ENCODE assay signal across 1 cellular context in the genomic region with DNA sequence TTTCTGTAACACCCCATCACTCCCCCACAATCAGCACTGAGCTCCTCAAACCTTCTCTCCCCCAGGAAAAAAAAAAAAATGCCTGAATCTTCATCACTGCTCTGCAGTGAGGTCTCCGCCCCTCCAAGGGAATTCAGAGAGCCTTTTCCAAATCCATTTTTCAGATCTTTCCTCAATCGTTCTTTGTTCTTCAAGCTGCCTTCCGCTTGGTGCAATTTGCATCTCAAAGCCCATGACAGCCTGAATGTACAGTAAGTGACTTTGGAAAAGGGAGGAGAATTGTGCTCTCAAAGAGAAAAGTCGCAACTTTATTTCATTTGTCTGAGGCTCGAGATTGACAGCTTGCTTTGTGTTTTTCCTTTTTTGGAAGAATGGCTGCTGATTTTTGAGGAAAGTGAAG.
TF ChIP-seq lines count a peak whose summit lies in the region.

No MANE protein-coding gene starts in this region.

TF ChIP-seq in SK-N-SH treated with all-trans-retinoic acid at 6 μM for 48 hours, 23 proteins besides CTCF, POLR2A, EP300 and RAD21 (continued from another document):
- TF ChIP-seq, protein P1, sequence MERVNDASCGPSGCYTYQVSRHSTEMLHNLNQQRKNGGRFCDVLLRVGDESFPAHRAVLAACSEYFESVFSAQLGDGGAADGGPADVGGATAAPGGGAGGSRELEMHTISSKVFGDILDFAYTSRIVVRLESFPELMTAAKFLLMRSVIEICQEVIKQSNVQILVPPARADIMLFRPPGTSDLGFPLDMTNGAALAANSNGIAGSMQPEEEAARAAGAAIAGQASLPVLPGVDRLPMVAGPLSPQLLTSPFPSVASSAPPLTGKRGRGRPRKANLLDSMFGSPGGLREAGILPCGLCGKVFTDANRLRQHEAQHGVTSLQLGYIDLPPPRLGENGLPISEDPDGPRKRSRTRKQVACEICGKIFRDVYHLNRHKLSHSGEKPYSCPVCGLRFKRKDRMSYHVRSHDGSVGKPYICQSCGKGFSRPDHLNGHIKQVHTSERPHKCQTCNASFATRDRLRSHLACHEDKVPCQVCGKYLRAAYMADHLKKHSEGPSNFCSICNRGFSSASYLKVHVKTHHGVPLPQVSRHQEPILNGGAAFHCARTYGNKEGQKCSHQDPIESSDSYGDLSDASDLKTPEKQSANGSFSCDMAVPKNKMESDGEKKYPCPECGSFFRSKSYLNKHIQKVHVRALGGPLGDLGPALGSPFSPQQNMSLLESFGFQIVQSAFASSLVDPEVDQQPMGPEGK (CRISPR knock-in tag; IDR thresholded peaks at IDR 0.05; ENCODE audit: borderline replicate concordance): no peak
- TF ChIP-seq GLIS3 (CRISPR knock-in tag; IDR thresholded peaks at IDR 0.05): no peak
- TF ChIP-seq ZFP3 (CRISPR knock-in tag; IDR thresholded peaks at IDR 0.05): no peak
- no peak for TF ChIP-seq CREB5 (CRISPR knock-in tag; IDR thresholded peaks at IDR 0.05; ENCODE audit: low read depth)
- no peak for TF ChIP-seq ISL1 (CRISPR knock-in tag; IDR thresholded peaks at IDR 0.05)
- TF ChIP-seq PPARA (CRISPR knock-in tag; IDR thresholded peaks at IDR 0.05; ENCODE audit: borderline replicate concordance): no peak
- no peak for TF ChIP-seq ZNF8 (CRISPR knock-in tag; IDR thresholded peaks at IDR 0.05)
- no peak for TF ChIP-seq ZC3H10 (CRISPR knock-in tag; IDR thresholded peaks at IDR 0.05)
- TF ChIP-seq SNAI2 (CRISPR knock-in tag; IDR thresholded peaks at IDR 0.05): no peak
- no peak for TF ChIP-seq ESRRG (CRISPR knock-in tag; IDR thresholded peaks at IDR 0.05)
- TF ChIP-seq TOX (CRISPR knock-in tag; IDR thresholded peaks at IDR 0.05; ENCODE audit: borderline replicate concordance): no peak
TF ChIP-seq in SK-N-SH treated with all-trans-retinoic acid at 6 μM for 48 hours: peak in this region for 0.
